Comparison of ENCODE assay signal across 8 cellular contexts in the genomic region with DNA sequence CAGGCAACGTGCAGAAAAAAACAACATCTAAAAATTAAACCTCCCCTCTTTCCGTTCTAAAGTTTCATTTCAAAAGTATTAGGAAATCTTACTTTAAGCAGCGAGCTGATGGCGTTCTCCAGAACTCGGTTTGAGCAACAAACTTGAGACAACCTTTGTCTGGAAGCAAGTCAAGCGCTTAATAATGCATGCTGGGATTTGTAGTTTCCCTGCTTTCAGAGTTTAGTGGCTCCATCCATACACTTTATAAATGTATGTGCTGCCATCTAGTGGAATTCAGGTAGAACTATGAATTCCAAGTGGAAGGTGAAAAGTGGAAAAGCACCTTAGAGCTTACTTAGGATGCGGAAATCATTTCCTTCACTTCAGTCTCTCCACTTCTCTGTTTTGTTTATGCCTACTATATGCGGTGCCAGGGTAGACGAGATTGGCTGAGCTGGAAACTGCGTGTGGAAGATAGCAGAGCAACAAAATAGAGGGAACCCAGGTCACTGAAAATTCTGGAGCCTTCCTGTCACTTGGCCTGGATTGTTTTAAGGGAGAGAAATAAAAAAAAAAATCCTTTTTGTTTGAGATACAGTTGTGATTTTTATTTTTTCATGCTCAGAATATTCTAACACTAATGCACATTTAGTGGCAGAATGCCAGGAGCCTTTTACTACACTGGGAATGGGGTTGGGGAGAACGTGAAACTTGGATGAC. TPM values are rescaled to one million over a fixed set of nuclear protein-coding genes. Genes with fewer than 3 reads are reported as not detected.
DNase-seq lines count a peak whose midpoint lies in the region; TF ChIP-seq lines count a peak whose summit lies in the region.

A gene (minus strand): TSS at position 144 of the 702 bp plus-strand sequence. CDS start 3,580 bp downstream, outside the sequence.

- H3K4me3 Mint-ChIP-seq in activated naive CD4-positive, alpha-beta T cell treated with anti-CD3 and anti-CD28 coated beads, Interleukin-2, amount 10 ng/mL, durations not matched to agents 7 days and 5 days: peak within 1 kb of the TSS; percentile 78
- peak within 1 kb of the TSS; percentile 86 to 91 (median 90) for H3K4me3 Mint-ChIP-seq in nephron

- 4 to 8% methylated on average over 11 of the region's 11 CpGs for WGBS in GM23248 (ENCODE audit: low coverage in 1 of 2, low lambda C conversion rate in 2 of 2, missing lambda C conversion rate in 2 of 2), 2 experiments

- TF ChIP-seq POLR2A in Peyer's patch (IDR thresholded peaks at IDR 0.05): peak; percentile 35 to 50

- H3K4me3 ChIP-seq in GM06990 (replicated peaks; ENCODE audit: low read depth, low read length): peak within 1 kb of the TSS; percentile 63
- peak within 1 kb of the TSS; percentile 87 for H3K4me3 ChIP-seq in GM23248
- H3K4me3 ChIP-seq in Peyer's patch: peak within 1 kb of the TSS in 3 of 4 donors; percentile 31 to 54 (median 48)

- no peaks in the 10 kb centered on the region for H3K27me3 Mint-ChIP-seq in activated naive CD4-positive, alpha-beta T cell treated with anti-CD3 and anti-CD28 coated beads, Interleukin-2, amount 10 ng/mL, durations not matched to agents 7 days and 5 days
- no peaks in the 10 kb centered on the region for H3K27me3 Mint-ChIP-seq in nephron (ENCODE audit: low read depth)

- H3F3A ChIP-seq in GM23248 (ENCODE audit: insufficient read depth): peaks cover 14% of the 10 kb centered on the region; the same call in 1 of the 2 replicates

- H3K4me1 ChIP-seq in GM23248 (ENCODE audit: insufficient read depth): peaks cover 13% of the 10 kb centered on the region
- peaks cover 0 to 28% (median under 1%) of the 10 kb centered on the region in 4 donors for H3K4me1 ChIP-seq in Peyer's patch

- H3K36me3 ChIP-seq in GM06990 (ENCODE audit: control insufficient read depth, insufficient read depth, low read length) (no peaks in the 10 kb centered on the region; the same call in 1 of the 2 replicates), GM23248 (ENCODE audit: low read depth) (no peaks in the 10 kb centered on the region), Peyer's patch (no peaks in the 10 kb centered on the region)

- H3K9me3 ChIP-seq in GM23248 (ENCODE audit: low read depth): no peaks in the 10 kb centered on the region
- H3K9me3 ChIP-seq in Peyer's patch: no peaks in the 10 kb centered on the region

- no peaks in the 10 kb centered on the region for H3K9me3 Mint-ChIP-seq in activated naive CD4-positive, alpha-beta T cell treated with anti-CD3 and anti-CD28 coated beads, Interleukin-2, amount 10 ng/mL, durations not matched to agents 7 days and 5 days
- H3K9me3 Mint-ChIP-seq in nephron: no peaks in the 10 kb centered on the region

- no peaks in the 10 kb centered on the region for H4K20me1 ChIP-seq in GM23248 (ENCODE audit: insufficient read depth)

- H3K9ac ChIP-seq in GM23248: peak within 1 kb of the TSS; percentile 89

- TF ChIP-seq CTCF in GM06990 (IDR thresholded peaks at IDR 0.05; ENCODE audit: insufficient read depth, low read length, poor library complexity, severe bottlenecking) (peak; percentile 54), Peyer's patch (IDR thresholded peaks at IDR 0.05) (peak; percentile 58 to 98 (median 95)), nephron (IDR thresholded peaks at IDR 0.05; ENCODE audit: unreplicated experiment in 3 of 3) (peak; percentile 69 to 82 (median 74))

- DNase-seq in GM06990 (ENCODE audit: extremely low read depth, insufficient read length): peak; percentile 64
- DNase-seq in GM23248: peak; percentile 97
- peak; percentile 70 for DNase-seq in KG1 (lab: John Stamatoyannopoulos, UW)
- DNase-seq in Peyer's patch: peak in 2 of 3 donors; percentile 29 to 76
- DNase-seq in activated naive CD4-positive, alpha-beta T cell treated with anti-CD3 and anti-CD28 coated beads, Interleukin-2, amount 10 ng/mL, durations not matched to agents 7 days and 5 days: peak; percentile 54
- peak; percentile 86 for DNase-seq in foreskin melanocyte
- no peak for DNase-seq in GOT3 (lab: John Stamatoyannopoulos, UW)

- peaks cover 23% of the 10 kb centered on the region for H3K4me1 Mint-ChIP-seq in activated naive CD4-positive, alpha-beta T cell treated with anti-CD3 and anti-CD28 coated beads, Interleukin-2, amount 10 ng/mL, durations not matched to agents 7 days and 5 days
- H3K4me1 Mint-ChIP-seq in nephron: peaks cover 28% of the 10 kb centered on the region

- peak within 1 kb of the TSS; percentile 78 for H3K27ac Mint-ChIP-seq in activated naive CD4-positive, alpha-beta T cell treated with anti-CD3 and anti-CD28 coated beads, Interleukin-2, amount 10 ng/mL, durations not matched to agents 7 days and 5 days
- H3K27ac Mint-ChIP-seq in nephron: peak within 1 kb of the TSS; percentile 91 to 97 (median 95)

- peak within 1 kb of the TSS; percentile 92 for H2AFZ ChIP-seq in GM23248

- CTCF ChIA-PET in activated naive CD4-positive, alpha-beta T cell treated with anti-CD3 and anti-CD28 coated beads, Interleukin-2, amount 10 ng/mL, durations not matched to agents 7 days and 5 days (lab: Charles Lee): interaction anchor here (0.7 to 3.0 kb wide), 19 partner anchors 9 to 479 kb away, joined by 3 to 31 read pairs (median 4); a partner anchor contains a TSS

- in situ Hi-C loops in GM23248 (cut with MboI): loop anchor here (10.0 kb wide), 1 partner anchor 475 kb away; no protein-coding TSS in a partner anchor

- peaks cover 1% of the 10 kb centered on the region for H3K36me3 Mint-ChIP-seq in activated naive CD4-positive, alpha-beta T cell treated with anti-CD3 and anti-CD28 coated beads, Interleukin-2, amount 10 ng/mL, durations not matched to agents 7 days and 5 days
- H3K36me3 Mint-ChIP-seq in nephron (ENCODE audit: low read depth): peaks cover 8% of the 10 kb centered on the region

- H3K27me3 ChIP-seq in GM06990 (replicated peaks; ENCODE audit: control insufficient read depth, insufficient read depth, low read length): no peaks in the 10 kb centered on the region
- no peaks in the 10 kb centered on the region for H3K27me3 ChIP-seq in GM23248 (replicated peaks; ENCODE audit: insufficient read depth)
- H3K27me3 ChIP-seq in Peyer's patch: no peaks in the 10 kb centered on the region

- H3K79me2 ChIP-seq in GM23248 (ENCODE audit: insufficient read depth): peaks cover 35% of the 10 kb centered on the region

- peak within 1 kb of the TSS; percentile 87 for H3K27ac ChIP-seq in GM23248
- H3K27ac ChIP-seq in Peyer's patch: peak within 1 kb of the TSS; percentile 18 to 62 (median 50)

- peak within 1 kb of the TSS; percentile 99 for H3K4me2 ChIP-seq in GM23248 (ENCODE audit: unreplicated experiment)

- no peaks in the 10 kb centered on the region for H3K9me2 ChIP-seq in GM23248 (ENCODE audit: insufficient read depth)

RNA-seq across cellular contexts. Expression of the gene that starts here (rescaled TPM):
- 57.9 and 63.0 TPM in 2 replicates for total RNA-seq in GM23248 (2014; rRNA removed; shearing (Covaris generic))
- polyA plus RNA-seq in GM23248 (2016; fragmentation: Nextera tagmentation; extraction: Ambion mirVana): 64.9 and 71.1 TPM in 2 replicates
- 100 to 1,000 TPM in 3 of 4 donors, 10 to 100 TPM in 1; 65.2 to 128 (median 114) TPM for total RNA-seq in Peyer's patch
